In genomic region chr20:38664284-38664683, GRCh38 we compare ENCODE assay signal across 20 cellular contexts.
"Had no signal": no experiment of that assay in that cellular context is flagged by ENCODE, and none has a peak within 500 bp of the region (broad histone marks: within the 10 kb centered on the region; RNA-seq: fewer than 3 reads in every experiment).

No MANE protein-coding gene starts in this region.

- H3K9me3 ChIP-seq: SK-N-SH had no signal

- H3K4me2 ChIP-seq: KMS-11, SK-N-SH had no signal

- H3K9ac ChIP-seq: KMS-11, SK-N-SH had no signal

- H3K27ac ChIP-seq: HL-60, KMS-11 had no signal

- DNase-seq: IMR-90, Kasumi-1, MM.1S, NCI-H1092 treated with DMSO at 0.1 percent for 48 hours, NCI-H1436, NCI-H187, NCI-H2029, NCI-H2081 treated with DMSO at 0.1 percent for 48 hours, NCI-H2171, NCI-H226, NCI-H446, NCI-H510A, NCI-H524 treated with DMSO at 0.1 percent for 48 hours, NCI-H69, NCI-H774, RPMI8226, SHP77, SK-N-SH had no signal
